Comparison of ENCODE assay signal across 8 cellular contexts in the genomic region with DNA sequence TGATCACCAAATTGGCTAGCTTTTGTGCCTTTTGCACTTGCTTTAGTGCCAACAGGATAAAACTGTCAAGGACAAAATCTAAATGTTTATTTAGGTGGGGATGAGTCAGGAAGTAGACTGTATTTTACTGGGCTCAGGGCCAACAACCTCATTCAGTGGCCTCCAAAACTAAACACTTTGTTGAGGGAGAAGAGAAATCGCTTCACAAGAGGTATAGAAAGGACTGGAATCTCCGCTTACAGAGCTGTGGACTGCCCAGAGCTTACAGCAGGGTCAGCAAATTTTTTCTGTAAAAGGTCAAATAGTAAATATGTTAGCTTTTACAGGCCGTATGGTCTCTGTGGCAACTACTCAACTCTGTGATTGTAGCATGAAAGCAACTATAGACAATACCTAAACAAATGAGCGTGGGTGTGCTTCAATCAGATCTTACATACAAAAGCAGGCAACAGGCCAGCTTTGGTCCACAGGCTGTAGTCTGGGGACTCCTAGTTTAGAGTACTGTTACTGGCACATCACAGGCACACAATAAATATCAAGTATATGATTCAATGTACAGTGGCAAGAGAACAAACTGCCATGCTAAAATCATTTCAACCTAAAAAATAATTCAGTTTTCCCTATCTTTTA.
DNase-seq lines count a peak whose midpoint lies in the region; ATAC-seq and TF ChIP-seq lines count a peak whose summit lies in the region.
"Not testable (repeated sequence)": the region's sequence is repeated elsewhere in the genome, so short reads cannot be mapped to it uniquely, and the experiment has no call there.

No MANE protein-coding gene starts in this region.

- intact Hi-C loops in MCF 10A (cut with micrococcal nuclease); mucosa of descending colon (cut with DNase I, micrococcal nuclease): not testable (repeated sequence)

- not testable (repeated sequence) for BruUV-seq in MCF 10A (replicated peaks; lab: Mats Ljungman, UMichigan)

- H3K4me1 ChIP-seq in BE2C, result not testable (repeated sequence)
- H3K4me1 ChIP-seq in mucosa of descending colon (ENCODE audit: low read depth), result peaks cover 11% of the 10 kb centered on the region

- POLR2A ChIA-PET in MCF 10A (lab: Yijun Ruan, JAX), result not testable (repeated sequence)

- H3K27me3 ChIP-seq in BE2C, result not testable (repeated sequence)

- H3K4me1 Mint-ChIP-seq in HFFc6 (ENCODE audit: low read depth), result peaks cover 59% of the 10 kb centered on the region
- peaks cover 14% of the 10 kb centered on the region for H3K4me1 Mint-ChIP-seq in MCF 10A (ENCODE audit: insufficient read depth, unreplicated experiment)

- H3K4me3 Mint-ChIP-seq in HFFc6 (peak overlapping the region; percentile 46; the same call in 1 of the 2 replicates), MCF 10A (ENCODE audit: unreplicated experiment) (peak overlapping the region; percentile 19)

- DNase-seq in BE2C (peak; percentile 18), HFFc6 (peak; percentile 84), NCI-H2107 treated with DMSO at 0.1 percent for 48 hours (lab: John Stamatoyannopoulos, UW; ENCODE audit: unreplicated experiment) (peak; percentile 8), SHP77 (lab: John Stamatoyannopoulos, UW) (peak; percentile 84 to 92), MCF 10A (ENCODE audit: unreplicated experiment) (peak; percentile 89), globus pallidus (ENCODE audit: low spot score) (peak; percentile 1), mucosa of descending colon (peak in 1 of 3 donors; percentile 78), superior temporal gyrus (ENCODE audit: extremely low spot score) (peak; percentile 21)

- H3K4me3 ChIP-seq in BE2C (ENCODE audit: low read depth, low read length); mucosa of descending colon: not testable (repeated sequence)

- TF ChIP-seq CTCF in BE2C (IDR thresholded peaks at IDR 0.05; ENCODE audit: low read depth, low read length); HFFc6 (IDR thresholded peaks at IDR 0.05); MCF 10A (IDR thresholded peaks at IDR 0.05; ENCODE audit: unreplicated experiment); mucosa of descending colon (IDR thresholded peaks at IDR 0.05): not testable (repeated sequence)

- not testable (repeated sequence) for H3K36me3 ChIP-seq in BE2C; mucosa of descending colon (ENCODE audit: low read depth)

- not testable (repeated sequence) for H3K36me3 Mint-ChIP-seq in HFFc6 (ENCODE audit: low read depth)
- peaks cover 25% of the 10 kb centered on the region for H3K36me3 Mint-ChIP-seq in MCF 10A (ENCODE audit: insufficient read depth, unreplicated experiment)

- H3K27ac Mint-ChIP-seq in HFFc6 (peak overlapping the region; percentile 82), MCF 10A (ENCODE audit: low read depth, unreplicated experiment) (peak overlapping the region; percentile 64)

- not testable (repeated sequence) for H3K27me3 Mint-ChIP-seq in HFFc6 (ENCODE audit: insufficient read depth); MCF 10A (ENCODE audit: insufficient read depth, unreplicated experiment)

- H3K9me3 ChIP-seq in BE2C, mucosa of descending colon: not testable (repeated sequence)

- CTCF ChIA-PET in MCF 10A (lab: Yijun Ruan, JAX), result not testable (repeated sequence)

- not testable (repeated sequence) for H3K9me3 Mint-ChIP-seq in HFFc6; MCF 10A (ENCODE audit: unreplicated experiment)

- ATAC-seq in mucosa of descending colon, result peak; percentile 90
